ENCODE assay signal across 12 cellular contexts in the genomic region with DNA sequence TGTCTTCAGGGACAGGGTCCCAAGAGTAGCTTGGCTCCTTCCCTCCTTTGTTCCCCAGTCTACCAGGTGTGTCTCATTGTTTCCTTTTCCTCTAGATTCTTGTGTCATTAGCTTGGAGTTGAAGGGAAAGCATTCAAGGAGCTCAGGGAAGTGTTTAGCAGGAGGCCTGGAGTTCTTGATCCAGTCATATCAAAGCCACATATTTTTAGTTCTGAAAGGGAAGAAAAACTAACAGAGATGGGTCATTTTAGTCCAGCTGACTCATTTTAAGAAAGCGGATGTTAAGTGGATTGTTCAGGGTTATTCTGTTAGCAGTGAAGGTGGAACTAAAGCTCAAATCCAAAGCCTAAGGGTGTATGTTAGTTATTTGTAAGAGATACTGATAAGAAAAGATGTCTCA. TPM values are rescaled to one million over a fixed set of nuclear protein-coding genes. Genes with fewer than 3 reads are reported as not detected.
A peak's percentile ranks its signal among the peaks of the same experiment; 100 is the strongest.
DNase-seq lines count a peak whose midpoint lies in the region; ATAC-seq and TF ChIP-seq lines count a peak whose summit lies in the region.
"Had no signal": no experiment of that assay in that cellular context is flagged by ENCODE, and none has a peak within 500 bp of the region (broad histone marks: within the 10 kb centered on the region; RNA-seq: fewer than 3 reads in every experiment).

No MANE protein-coding gene starts in this region.

- peak overlapping the region; percentile 92; the same call in 1 of the 2 replicates for H3K27ac Mint-ChIP-seq in GM23338

- no peaks in the 10 kb centered on the region for H4K20me1 ChIP-seq in GM23338 (replicated peaks; ENCODE audit: insufficient read depth)

- H3K4me1 Mint-ChIP-seq in GM23338, result peaks cover 32% of the 10 kb centered on the region

- H3F3A ChIP-seq in GM23338 (replicated peaks; ENCODE audit: low read depth), result peaks cover 12% of the 10 kb centered on the region; the same call in 1 of the 2 replicates

- H3K9me3 ChIP-seq in ascending aorta (no peaks in the 10 kb centered on the region), skeletal muscle satellite cell (replicated peaks; ENCODE audit: low read length) (no peaks in the 10 kb centered on the region)

- H3K79me2 ChIP-seq in GM23338 (replicated peaks; ENCODE audit: insufficient read depth), result peaks cover 3% of the 10 kb centered on the region

- no peaks in the 10 kb centered on the region for H3K36me3 ChIP-seq in GM23338 (ENCODE audit: insufficient read depth)
- H3K36me3 ChIP-seq in ascending aorta, result no peaks in the 10 kb centered on the region
- no peaks in the 10 kb centered on the region for H3K36me3 ChIP-seq in skeletal muscle satellite cell (ENCODE audit: insufficient read depth, low read length)

- H3K27me3 Mint-ChIP-seq in GM23338 (ENCODE audit: insufficient read depth, low read depth, poor library complexity), result peaks cover 19% of the 10 kb centered on the region

- H3K9me2 ChIP-seq in GM23338 (ENCODE audit: insufficient read depth), result no peaks in the 10 kb centered on the region

- no peak overlapping the region for H2AFZ ChIP-seq in GM23338

- intact Hi-C loops in ascending aorta (cut with DNase I), result loop anchor here (1.0 kb wide), 1 partner anchor 8 kb away; no protein-coding TSS in a partner anchor

- no peak overlapping the region for H3K27ac ChIP-seq in GM23338 (ENCODE audit: low read depth)
- H3K27ac ChIP-seq in ascending aorta, result peak overlapping the region; percentile 72 to 81

- ATAC-seq in GM23338 (no peak), GM21825 (IDR thresholded peaks at IDR 0.05; ENCODE audit: unreplicated experiment) (no peak)

- peak overlapping the region; percentile 70 for H3K4me3 Mint-ChIP-seq in GM23338

- in situ Hi-C loops in GM13976 (cut with MboI; ENCODE audit: low sequenced_read_pairs, unreplicated experiment), result no loop called here

- no peak for TF ChIP-seq CTCF in GM23338 (conservative IDR thresholded peaks at IDR 0.05; ENCODE audit: low read depth in 2 of 2)
- TF ChIP-seq CTCF in ascending aorta (IDR thresholded peaks at IDR 0.05), result no peak
- TF ChIP-seq CTCF in GM13976 (IDR thresholded peaks at IDR 0.05; ENCODE audit: borderline replicate concordance, control extremely low read depth, extremely low read depth, insufficient read depth, missing control alignments), result no peak

- H3K9ac ChIP-seq in skeletal muscle satellite cell (ENCODE audit: low read depth, low read length), result no peak overlapping the region

- H3K4me2 ChIP-seq in GM23338 (peak overlapping the region; percentile 79), skeletal muscle satellite cell (ENCODE audit: low read length) (peak overlapping the region; percentile 19)

- no peaks in the 10 kb centered on the region; the same call in 1 of the 3 replicates for H3K9me3 Mint-ChIP-seq in GM23338

- DNase-seq in GM23338 (ENCODE audit: low spot score), result peak; percentile 9
- DNase-seq in ascending aorta (ENCODE audit: low spot score in 2 of 2), result no peak
- DNase-seq in hepatic stellate cell (ENCODE audit: low spot score), result peak; percentile 40
- DNase-seq in GM13976 (ENCODE audit: low spot score), result no peak
- no peak for DNase-seq in activated naive CD4-positive, alpha-beta T cell treated with anti-CD3 and anti-CD28 coated beads, Interleukin-2, amount 50 U/mL, for 16 hours
- no peak for DNase-seq in NCI-H2227 treated with DMSO at 0.1 percent for 48 hours (lab: John Stamatoyannopoulos, UW)
- DNase-seq: NCI-H446 treated with DMSO at 0.1 percent for 48 hours, SW 1271 had no signal

- peaks cover 5% of the 10 kb centered on the region; the same call in 2 of the 3 replicates for H3K36me3 Mint-ChIP-seq in GM23338 (ENCODE audit: low read depth)

- H3K27me3 ChIP-seq in GM23338 (ENCODE audit: insufficient read depth) (no peaks in the 10 kb centered on the region), ascending aorta (no peaks in the 10 kb centered on the region), skeletal muscle satellite cell (ENCODE audit: control insufficient read depth, insufficient read depth, low read length) (no peaks in the 10 kb centered on the region)

- H3K4me3 ChIP-seq in GM23338 (peak overlapping the region; percentile 51), ascending aorta (peak overlapping the region; percentile 23 to 52), skeletal muscle satellite cell (ENCODE audit: low read length) (no peak overlapping the region)

- H3K4me1 ChIP-seq in GM23338 (ENCODE audit: insufficient read depth) (peaks cover 22% of the 10 kb centered on the region), ascending aorta (peaks cover 5 to 22% of the 10 kb centered on the region in 2 donors), skeletal muscle satellite cell (ENCODE audit: control insufficient read depth, insufficient read depth, low read length) (peaks cover 14% of the 10 kb centered on the region)

TF ChIP-seq in GM23338, 12 proteins besides CTCF, POLR2A, EP300 and RAD21 (continues in another document):
- TF ChIP-seq ZNF114 (CRISPR knock-in tag; IDR thresholded peaks at IDR 0.05), result no peak
- no peak for TF ChIP-seq POLR2AphosphoS5 (IDR thresholded peaks at IDR 0.05; ENCODE audit: low read depth)
- TF ChIP-seq, protein P1, sequence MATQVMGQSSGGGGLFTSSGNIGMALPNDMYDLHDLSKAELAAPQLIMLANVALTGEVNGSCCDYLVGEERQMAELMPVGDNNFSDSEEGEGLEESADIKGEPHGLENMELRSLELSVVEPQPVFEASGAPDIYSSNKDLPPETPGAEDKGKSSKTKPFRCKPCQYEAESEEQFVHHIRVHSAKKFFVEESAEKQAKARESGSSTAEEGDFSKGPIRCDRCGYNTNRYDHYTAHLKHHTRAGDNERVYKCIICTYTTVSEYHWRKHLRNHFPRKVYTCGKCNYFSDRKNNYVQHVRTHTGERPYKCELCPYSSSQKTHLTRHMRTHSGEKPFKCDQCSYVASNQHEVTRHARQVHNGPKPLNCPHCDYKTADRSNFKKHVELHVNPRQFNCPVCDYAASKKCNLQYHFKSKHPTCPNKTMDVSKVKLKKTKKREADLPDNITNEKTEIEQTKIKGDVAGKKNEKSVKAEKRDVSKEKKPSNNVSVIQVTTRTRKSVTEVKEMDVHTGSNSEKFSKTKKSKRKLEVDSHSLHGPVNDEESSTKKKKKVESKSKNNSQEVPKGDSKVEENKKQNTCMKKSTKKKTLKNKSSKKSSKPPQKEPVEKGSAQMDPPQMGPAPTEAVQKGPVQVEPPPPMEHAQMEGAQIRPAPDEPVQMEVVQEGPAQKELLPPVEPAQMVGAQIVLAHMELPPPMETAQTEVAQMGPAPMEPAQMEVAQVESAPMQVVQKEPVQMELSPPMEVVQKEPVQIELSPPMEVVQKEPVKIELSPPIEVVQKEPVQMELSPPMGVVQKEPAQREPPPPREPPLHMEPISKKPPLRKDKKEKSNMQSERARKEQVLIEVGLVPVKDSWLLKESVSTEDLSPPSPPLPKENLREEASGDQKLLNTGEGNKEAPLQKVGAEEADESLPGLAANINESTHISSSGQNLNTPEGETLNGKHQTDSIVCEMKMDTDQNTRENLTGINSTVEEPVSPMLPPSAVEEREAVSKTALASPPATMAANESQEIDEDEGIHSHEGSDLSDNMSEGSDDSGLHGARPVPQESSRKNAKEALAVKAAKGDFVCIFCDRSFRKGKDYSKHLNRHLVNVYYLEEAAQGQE (IDR thresholded peaks at IDR 0.05; ENCODE audit: unreplicated experiment), result no peak
- TF ChIP-seq NANOG (IDR thresholded peaks at IDR 0.05; ENCODE audit: borderline replicate concordance), result no peak
- no peak for TF ChIP-seq JUNB (IDR thresholded peaks at IDR 0.05; ENCODE audit: unreplicated experiment)
- no peak for TF ChIP-seq EZH2phosphoT487 (IDR thresholded peaks at IDR 0.05; ENCODE audit: unreplicated experiment)
- no peak for TF ChIP-seq CREB1 (CRISPR knock-in tag; IDR thresholded peaks at IDR 0.05; ENCODE audit: low read depth)
- no peak for TF ChIP-seq ZNF331 (CRISPR knock-in tag; IDR thresholded peaks at IDR 0.05; ENCODE audit: low read depth)
- TF ChIP-seq STAT1 (IDR thresholded peaks at IDR 0.05; ENCODE audit: unreplicated experiment), result no peak

RNA-seq across cellular contexts. Expression of a gene that starts 0.7 kb away (rescaled TPM):
- total RNA-seq in GM23338 (2014; rRNA removed; shearing (Covaris generic)), result 6.6 and 18.5 TPM in 2 replicates
- 35.5 and 39.4 TPM in 2 replicates for polyA plus RNA-seq in GM23338 (2016; fragmentation: Nextera tagmentation; extraction: Ambion mirVana)
- total RNA-seq in ascending aorta, result 3.7 TPM
- total RNA-seq in skeletal muscle satellite cell (2012; rRNA removed), result 7.9 and 10.7 TPM in 2 replicates

RNA-seq across cellular contexts. Expression of a gene that starts 4.5 kb away (rescaled TPM):
- 82.7 and 85.3 TPM in 2 replicates for total RNA-seq in GM23338 (2014; rRNA removed; shearing (Covaris generic))
- polyA plus RNA-seq in GM23338 (2016; fragmentation: Nextera tagmentation; extraction: Ambion mirVana), result 16.5 and 17.7 TPM in 2 replicates
- 73.1 TPM for total RNA-seq in ascending aorta
- total RNA-seq in skeletal muscle satellite cell (2012; rRNA removed), result 82.6 and 85.0 TPM in 2 replicates

RNA-seq across cellular contexts. Expression of a gene that starts 9.0 kb away (rescaled TPM):
- 6.6 and 9.3 TPM in 2 replicates for total RNA-seq in GM23338 (2014; rRNA removed; shearing (Covaris generic))
- polyA plus RNA-seq in GM23338 (2016; fragmentation: Nextera tagmentation; extraction: Ambion mirVana), result 16.4 and 16.6 TPM in 2 replicates
- 0.64 TPM for total RNA-seq in ascending aorta
- total RNA-seq in skeletal muscle satellite cell (2012; rRNA removed), result 1.3 and 4.8 TPM in 2 replicates

RNA-seq across cellular contexts. Expression of a gene that starts 15.7 kb away (rescaled TPM):
- total RNA-seq in GM23338 (2014; rRNA removed; shearing (Covaris generic)), result 41.3 and 42.9 TPM in 2 replicates
- polyA plus RNA-seq in GM23338 (2016; fragmentation: Nextera tagmentation; extraction: Ambion mirVana), result 47.4 and 50.2 TPM in 2 replicates
- total RNA-seq in ascending aorta, result not detected
- total RNA-seq in skeletal muscle satellite cell (2012; rRNA removed), result not detected in 2 replicates
- total RNA-seq: activated CD8-positive, alpha-beta memory T cell treated with anti-CD3 and anti-CD28 coated beads for 36 hours; glomerular endothelial cell had no signal

RNA-seq across cellular contexts. Expression of a gene that starts 20.4 kb away (rescaled TPM):
- total RNA-seq in GM23338 (2014; rRNA removed; shearing (Covaris generic)), result 51.2 and 51.7 TPM in 2 replicates
- polyA plus RNA-seq in GM23338 (2016; fragmentation: Nextera tagmentation; extraction: Ambion mirVana), result 313 and 335 TPM in 2 replicates
- total RNA-seq in ascending aorta, result 17.1 TPM
- total RNA-seq in skeletal muscle satellite cell (2012; rRNA removed), result 42.3 and 46.7 TPM in 2 replicates

Comparison
In these comparisons a context has a peak if more than half of its experiments do, and no peak if none do; other contexts are left out.
1. DNase-seq: peak in GM23338 (single experiment) and hepatic stellate cell (single experiment); none in ascending aorta (0 of 2), GM13976 (single experiment), activated naive CD4-positive, alpha-beta T cell treated with anti-CD3 and anti-CD28 coated beads, Interleukin-2, amount 50 U/mL, for 16 hours (single experiment) and NCI-H2227 treated with DMSO at 0.1 percent for 48 hours (single experiment).